8 cellular contexts compared by ENCODE assay signal in genomic region chr17:36849871-36850348, GRCh38.
DNase-seq lines count a peak whose midpoint lies in the region; TF ChIP-seq lines count a peak whose summit lies in the region.

No MANE protein-coding gene starts in this region.

- H3K4me3 ChIP-seq in sigmoid colon (no peak overlapping the region), esophagus muscularis mucosa (no peak overlapping the region)

- H3K27me3 ChIP-seq in sigmoid colon = peaks cover 0 to 30% (median 0%) of the 10 kb centered on the region in 3 donors
- H3K27me3 ChIP-seq in esophagus muscularis mucosa = peaks cover 0 to 53% (median 0%) of the 10 kb centered on the region in 4 donors

- H3K36me3 ChIP-seq in sigmoid colon = no peaks in the 10 kb centered on the region
- H3K36me3 ChIP-seq in esophagus muscularis mucosa = no peaks in the 10 kb centered on the region

- WGBS in sigmoid colon, 2 donors = 54 to 66% methylated on average over 9 of the region's 9 CpGs
- WGBS in esophagus muscularis mucosa = 52% methylated on average over 9 of the region's 9 CpGs

- no peak overlapping the region for H3K27ac ChIP-seq in sigmoid colon
- no peak overlapping the region for H3K27ac ChIP-seq in esophagus muscularis mucosa (replicated peaks in 1 of 4)

- POLR2A ChIA-PET in HEK293T (lab: Yijun Ruan, JAX) = no interaction called here

- H3K4me1 ChIP-seq in sigmoid colon = no peaks in the 10 kb centered on the region
- H3K4me1 ChIP-seq in esophagus muscularis mucosa = no peaks in the 10 kb centered on the region

- TF ChIP-seq POLR2A in sigmoid colon (IDR thresholded peaks at IDR 0.05) (no peak), esophagus muscularis mucosa (IDR thresholded peaks at IDR 0.05; ENCODE audit: low read depth) (no peak)

- intact Hi-C loops in sigmoid colon (cut with DNase I) = no loop called here
- intact Hi-C loops in esophagus muscularis mucosa (cut with DNase I) = no loop called here

- CTCF ChIA-PET in HEK293T (lab: Yijun Ruan, JAX) = no interaction called here

- DNase-seq in AG08396 (ENCODE audit: low spot score) (peak; percentile 33), HEK293T (ENCODE audit: extremely low spot score) (peak; percentile 14), kidney glomerular epithelial cell (lab: John Stamatoyannopoulos, UW) (peak; percentile 43), NCI-H146 (lab: John Stamatoyannopoulos, UW) (no peak), sigmoid colon (no peak), esophagus muscularis mucosa (ENCODE audit: extremely low spot score) (no peak), NCI-H1436 (lab: John Stamatoyannopoulos, UW) (no peak)
- DNase-seq in activated CD8-positive, alpha-beta memory T cell treated with anti-CD3 and anti-CD28 coated beads for 48 hours (ENCODE audit: low read depth in 2 of 3, low spot score in 2 of 3) = peak in 2 of 3 experiments; percentile 10 to 23

- TF ChIP-seq CTCF in sigmoid colon (IDR thresholded peaks at IDR 0.05) = no peak
- TF ChIP-seq CTCF in esophagus muscularis mucosa (IDR thresholded peaks at IDR 0.05) = no peak

- TF ChIP-seq EP300 in sigmoid colon (IDR thresholded peaks at IDR 0.05) (no peak), esophagus muscularis mucosa (IDR thresholded peaks at IDR 0.05) (no peak)

- H3K9me3 ChIP-seq in sigmoid colon (no peaks in the 10 kb centered on the region), esophagus muscularis mucosa (no peaks in the 10 kb centered on the region)

TF ChIP-seq in HEK293T, 16 proteins besides CTCF, POLR2A, EP300 and RAD21:
- TF ChIP-seq ELF4 (IDR thresholded peaks at IDR 0.05) (no peak), NFRKB (IDR thresholded peaks at IDR 0.05) (no peak), SUZ12 (IDR thresholded peaks at IDR 0.05) (no peak), HDGF (IDR thresholded peaks at IDR 0.05; ENCODE audit: borderline replicate concordance) (no peak), ZNF384 (IDR thresholded peaks at IDR 0.05) (no peak), ARNT (IDR thresholded peaks at IDR 0.05) (no peak), PKNOX1 (IDR thresholded peaks at IDR 0.05) (no peak), BHLHE40 (IDR thresholded peaks at IDR 0.05; ENCODE audit: borderline replicate concordance) (no peak), FOXM1 (IDR thresholded peaks at IDR 0.05; ENCODE audit: borderline replicate concordance) (no peak), TARDBP (IDR thresholded peaks at IDR 0.05) (no peak), CTBP1 (IDR thresholded peaks at IDR 0.05; ENCODE audit: borderline replicate concordance) (no peak), L3MBTL2 (conservative IDR thresholded peaks at IDR 0.05) (no peak), FOXK2 (IDR thresholded peaks at IDR 0.05) (no peak), LEF1 (IDR thresholded peaks at IDR 0.05; ENCODE audit: borderline replicate concordance) (no peak), FOXA1 (IDR thresholded peaks at IDR 0.05) (no peak), SP1 (IDR thresholded peaks at IDR 0.05) (no peak)

Comparison
In these comparisons a context has a peak if more than half of its experiments do, and no peak if none do; other contexts are left out.
1. DNase-seq: peak in AG08396 (single experiment), HEK293T (single experiment), activated CD8-positive, alpha-beta memory T cell treated with anti-CD3 and anti-CD28 coated beads for 48 hours (2 of 3) and kidney glomerular epithelial cell (single experiment); none in NCI-H146 (single experiment), sigmoid colon (single experiment), esophagus muscularis mucosa (single experiment) and NCI-H1436 (single experiment).